27 cellular contexts compared by ENCODE assay signal in the genomic region with DNA sequence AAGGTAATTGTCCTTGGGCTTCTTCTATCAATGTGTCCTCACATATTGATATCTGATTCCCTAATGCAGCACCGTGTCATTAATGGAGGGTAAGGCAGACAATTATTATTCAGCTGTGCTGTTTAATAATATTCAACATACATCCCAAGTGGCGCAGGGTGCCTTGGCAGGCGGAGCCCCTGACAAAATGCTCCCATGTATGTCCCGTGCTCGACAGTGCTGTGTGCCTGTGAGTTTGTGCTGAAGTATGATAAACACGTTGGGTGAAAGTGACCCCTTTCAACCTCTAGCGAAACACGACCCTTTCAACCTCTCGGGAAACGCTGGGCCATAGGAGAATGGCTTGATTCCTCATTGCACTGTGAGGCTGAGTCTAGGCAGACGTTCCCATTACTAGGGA. TPM values are rescaled to one million over a fixed set of nuclear protein-coding genes. Genes with fewer than 3 reads are reported as not detected.
DNase-seq lines count a peak whose midpoint lies in the region; ATAC-seq, FAIRE-seq and TF ChIP-seq lines count a peak whose summit lies in the region.
"Had no signal": no experiment of that assay in that cellular context is flagged by ENCODE, and none has a peak within 500 bp of the region (broad histone marks: within the 10 kb centered on the region; RNA-seq: fewer than 3 reads in every experiment).

No MANE protein-coding gene starts in this region.

- BruUV-seq in MCF 10A (replicated peaks; lab: Mats Ljungman, UMichigan) = no TSS peak

- H3K27ac Mint-ChIP-seq in MCF 10A (ENCODE audit: low read depth, unreplicated experiment) (peak overlapping the region; percentile 13), astrocyte (ENCODE audit: unreplicated experiment) (peak overlapping the region; percentile 23)
- H3K27ac Mint-ChIP-seq: activated T-cell treated with anti-CD3 and anti-CD28 coated beads, Interleukin-2, amount 50 U/mL, for 72 hours; memory B cell had no signal

- no peak for TF ChIP-seq POLR2A in breast epithelium (IDR thresholded peaks at IDR 0.05)

- POLR2A ChIA-PET in MCF 10A (lab: Yijun Ruan, JAX) = interaction anchor here (0.6 to 3.2 kb wide), 8 partner anchors 8 to 74 kb away, joined by 3 to 38 read pairs (median 6); partner anchors contain the start of gene PITRM1

- H3K27me3 ChIP-seq in breast epithelium (no peaks in the 10 kb centered on the region), astrocyte (ENCODE audit: insufficient read depth, low read length) (no peaks in the 10 kb centered on the region), hepatocyte (no peaks in the 10 kb centered on the region), smooth muscle cell (ENCODE audit: low read depth) (no peaks in the 10 kb centered on the region)
- H3K27me3 ChIP-seq: adrenal gland, colonic mucosa, esophagus muscularis mucosa, gastrocnemius medialis, thyroid gland had no signal

- H3K9me2 ChIP-seq in hepatocyte (replicated peaks; ENCODE audit: insufficient read depth) = no peaks in the 10 kb centered on the region

- H3K79me2 ChIP-seq in astrocyte (ENCODE audit: insufficient read depth, low read length) = peaks cover 69% of the 10 kb centered on the region
- H3K79me2 ChIP-seq in hepatocyte = no peaks in the 10 kb centered on the region
- H3K79me2 ChIP-seq in smooth muscle cell (ENCODE audit: low read depth) = peaks cover 51% of the 10 kb centered on the region

- H3K4me1 ChIP-seq in breast epithelium (peaks cover 0 to 8% of the 10 kb centered on the region in 2 donors), astrocyte (ENCODE audit: insufficient read depth, low read length) (peaks cover 40% of the 10 kb centered on the region), hepatocyte (ENCODE audit: insufficient read depth) (peaks cover 16% of the 10 kb centered on the region), smooth muscle cell (ENCODE audit: low read depth) (peaks cover 22% of the 10 kb centered on the region)

- CTCF ChIA-PET in MCF 10A (lab: Yijun Ruan, JAX) = interaction anchor here (0.6 kb wide), 1 partner anchor 37 kb away, joined by 5 read pairs; no protein-coding TSS in a partner anchor

- H3K4me1 Mint-ChIP-seq in MCF 10A (ENCODE audit: insufficient read depth, unreplicated experiment) (peaks cover 33% of the 10 kb centered on the region), astrocyte (ENCODE audit: low read depth, unreplicated experiment) (peaks cover 49% of the 10 kb centered on the region)

- H3K9me3 ChIP-seq in breast epithelium (no peaks in the 10 kb centered on the region), astrocyte (ENCODE audit: insufficient read depth, low read depth, low read length) (no peaks in the 10 kb centered on the region), hepatocyte (ENCODE audit: low read depth) (no peaks in the 10 kb centered on the region), smooth muscle cell (replicated peaks; ENCODE audit: low read depth) (no peaks in the 10 kb centered on the region)
- H3K9me3 ChIP-seq: adrenal gland, colonic mucosa, esophagus muscularis mucosa, gastrocnemius medialis, thyroid gland had no signal

- no peak for DNase-seq in MCF 10A (ENCODE audit: unreplicated experiment)
- no peak for DNase-seq in breast epithelium (ENCODE audit: low spot score in 2 of 2)
- DNase-seq in astrocyte (ENCODE audit: low read depth) = no peak
- DNase-seq in hepatocyte (ENCODE audit: low spot score) = no peak
- no peak for DNase-seq in smooth muscle cell (lab: John Stamatoyannopoulos, UW; ENCODE audit: unreplicated experiment)
- DNase-seq in AG08396 (ENCODE audit: low spot score) = no peak
- DNase-seq in AG20443 (ENCODE audit: low spot score) = no peak
- DNase-seq: activated CD4-positive, alpha-beta T cell treated with anti-CD3 and anti-CD28 coated beads for 4 hours; activated naive CD4-positive, alpha-beta T cell treated with Interleukin-2 at 50 U/mL for 16 hours; activated T-cell treated with anti-CD3 and anti-CD28 coated beads, Interleukin-2, amount 50 U/mL, for 72 hours; adrenal gland; colonic mucosa; DMS53; gastrocnemius medialis; NCI-H1092 treated with DMSO at 0.1 percent for 48 hours; NCI-H1930; NCI-H524 treated with DMSO at 0.1 percent for 48 hours; SHP77; stimulated activated CD8-positive, alpha-beta memory T cell treated with anti-CD3 and anti-CD28 coated beads, Interleukin-4, amount 100 ng/mL, for 48 hours; stimulated activated naive CD8-positive, alpha-beta T cell treated with anti-CD3 and anti-CD28 coated beads, Interleukin-15, amount 100 ng/mL, for 72 hours; thyroid gland had no signal

- H3K4me3 Mint-ChIP-seq in MCF 10A (ENCODE audit: unreplicated experiment) = no peak overlapping the region
- peak overlapping the region; percentile 30 for H3K4me3 Mint-ChIP-seq in astrocyte (ENCODE audit: unreplicated experiment)
- H3K4me3 Mint-ChIP-seq: activated T-cell treated with anti-CD3 and anti-CD28 coated beads, Interleukin-2, amount 50 U/mL, for 72 hours; memory B cell; stimulated activated naive CD8-positive, alpha-beta T cell treated with anti-CD3 and anti-CD28 coated beads, Interleukin-15, amount 100 ng/mL, for 72 hours had no signal

- H3K4me2 ChIP-seq in astrocyte (ENCODE audit: low read length) (no peak overlapping the region), hepatocyte (no peak overlapping the region), smooth muscle cell (peak overlapping the region; percentile 60)

- H3K36me3 ChIP-seq in breast epithelium (no peaks in the 10 kb centered on the region), astrocyte (ENCODE audit: insufficient read depth, low read length) (peaks cover 29% of the 10 kb centered on the region), hepatocyte (replicated peaks; ENCODE audit: insufficient read depth, low read depth) (no peaks in the 10 kb centered on the region), smooth muscle cell (ENCODE audit: low read depth) (peaks cover 9% of the 10 kb centered on the region)
- H3K36me3 ChIP-seq: adrenal gland, colonic mucosa, gastrocnemius medialis, thyroid gland had no signal

- H3K4me3 ChIP-seq in breast epithelium (no peak overlapping the region), astrocyte (ENCODE audit: insufficient read depth, low read depth, low read length) (no peak overlapping the region), hepatocyte (no peak overlapping the region), smooth muscle cell (no peak overlapping the region)
- H3K4me3 ChIP-seq: adrenal gland, colonic mucosa, esophagus muscularis mucosa, gastrocnemius medialis, skin epidermis, thyroid gland had no signal

- no peak for FAIRE-seq in astrocyte (lab: Jason Lieb, UNC)
- FAIRE-seq: A204.1, G401.6 had no signal

- H3K9me3 Mint-ChIP-seq in MCF 10A (ENCODE audit: unreplicated experiment) (no peaks in the 10 kb centered on the region), astrocyte (ENCODE audit: unreplicated experiment) (no peaks in the 10 kb centered on the region)
- H3K9me3 Mint-ChIP-seq: activated T-cell treated with anti-CD3 and anti-CD28 coated beads, Interleukin-2, amount 50 U/mL, for 72 hours; memory B cell; stimulated activated naive CD8-positive, alpha-beta T cell treated with anti-CD3 and anti-CD28 coated beads, Interleukin-15, amount 100 ng/mL, for 72 hours had no signal

- no peak overlapping the region for H2AFZ ChIP-seq in astrocyte (ENCODE audit: low read depth, low read length)
- no peak overlapping the region for H2AFZ ChIP-seq in hepatocyte
- no peak overlapping the region for H2AFZ ChIP-seq in smooth muscle cell (ENCODE audit: low read depth)

- H3K27ac ChIP-seq in breast epithelium (no peak overlapping the region), astrocyte (ENCODE audit: low read depth, low read length) (peak overlapping the region; percentile 19), hepatocyte (peak overlapping the region; percentile 4), smooth muscle cell (ENCODE audit: low read depth) (peak overlapping the region; percentile 99)
- H3K27ac ChIP-seq: adrenal gland, colonic mucosa, esophagus muscularis mucosa, gastrocnemius medialis, skin epidermis, thyroid gland had no signal

- H3K9ac ChIP-seq in astrocyte (ENCODE audit: low read length) (no peak overlapping the region), smooth muscle cell (ENCODE audit: low read depth) (peak overlapping the region; percentile 30)

- H3F3A ChIP-seq in smooth muscle cell (ENCODE audit: low read depth) = peaks cover 38% of the 10 kb centered on the region

- H3K27me3 Mint-ChIP-seq in MCF 10A (ENCODE audit: insufficient read depth, unreplicated experiment) (no peaks in the 10 kb centered on the region), astrocyte (ENCODE audit: low read depth, unreplicated experiment) (no peaks in the 10 kb centered on the region)
- H3K27me3 Mint-ChIP-seq: memory B cell; stimulated activated naive CD8-positive, alpha-beta T cell treated with anti-CD3 and anti-CD28 coated beads, Interleukin-15, amount 100 ng/mL, for 72 hours had no signal

- no peak for ATAC-seq in GM18907 (IDR thresholded peaks at IDR 0.05; ENCODE audit: unreplicated experiment)
- ATAC-seq: activated T-cell treated with anti-CD3 and anti-CD28 coated beads, Interleukin-2, amount 50 U/mL, for 72 hours; gastrocnemius medialis; stimulated activated naive CD8-positive, alpha-beta T cell treated with anti-CD3 and anti-CD28 coated beads, Interleukin-15, amount 100 ng/mL, for 72 hours had no signal

- intact Hi-C loops in MCF 10A (cut with micrococcal nuclease) (no loop called here), breast epithelium (cut with DNase I; ENCODE audit: low total_unique reads) (no loop called here)

- H3K36me3 Mint-ChIP-seq in MCF 10A (ENCODE audit: insufficient read depth, unreplicated experiment) (peaks cover 40% of the 10 kb centered on the region), astrocyte (ENCODE audit: low read depth, unreplicated experiment) (peaks cover 17% of the 10 kb centered on the region)

- TF ChIP-seq CTCF in MCF 10A (IDR thresholded peaks at IDR 0.05; ENCODE audit: unreplicated experiment) (no peak), breast epithelium (IDR thresholded peaks at IDR 0.05) (no peak), astrocyte (IDR thresholded peaks at IDR 0.05; ENCODE audit: insufficient read depth, low read depth, low read length) (no peak), hepatocyte (IDR thresholded peaks at IDR 0.05; ENCODE audit: poor library complexity) (no peak), smooth muscle cell (IDR thresholded peaks at IDR 0.05; ENCODE audit: borderline replicate concordance, insufficient read depth, poor library complexity, severe bottlenecking) (no peak)

- H4K20me1 ChIP-seq in astrocyte (ENCODE audit: insufficient read depth, low read length) = no peaks in the 10 kb centered on the region
- no peaks in the 10 kb centered on the region for H4K20me1 ChIP-seq in hepatocyte (ENCODE audit: insufficient read depth, poor library complexity, severe bottlenecking)
- H4K20me1 ChIP-seq in smooth muscle cell (ENCODE audit: low read depth) = no peaks in the 10 kb centered on the region

- 68% methylated on average over 11 of the region's 11 CpGs for WGBS in hepatocyte (ENCODE audit: low lambda C conversion rate, missing lambda C conversion rate)
- 82% methylated on average over 11 of the region's 11 CpGs for WGBS in smooth muscle cell (ENCODE audit: low lambda C conversion rate)

RNA-seq across cellular contexts. Expression of gene PFKP, which starts 31.3 kb away (rescaled TPM):
- total RNA-seq in MCF 10A (2022) (164 and 186 TPM in 2 replicates), breast epithelium (10 to 100 TPM; 16.0 to 37.0 (median 32.9) TPM), astrocyte (356 and 361 TPM in 2 replicates), hepatocyte (17.5 and 24.6 TPM in 2 replicates), smooth muscle cell (178 and 183 TPM in 2 replicates)
- polyA plus RNA-seq in hepatocyte (48.9 and 56.0 TPM in 2 replicates), smooth muscle cell (203 and 251 TPM in 2 replicates)

Comparison
In these comparisons a context has a peak if more than half of its experiments do, and no peak if none do; other contexts are left out.
1. H3K27ac ChIP-seq: peak in astrocyte (single experiment), hepatocyte (single experiment) and smooth muscle cell (single experiment); none in breast epithelium (0 of 2).